In the genomic region with DNA sequence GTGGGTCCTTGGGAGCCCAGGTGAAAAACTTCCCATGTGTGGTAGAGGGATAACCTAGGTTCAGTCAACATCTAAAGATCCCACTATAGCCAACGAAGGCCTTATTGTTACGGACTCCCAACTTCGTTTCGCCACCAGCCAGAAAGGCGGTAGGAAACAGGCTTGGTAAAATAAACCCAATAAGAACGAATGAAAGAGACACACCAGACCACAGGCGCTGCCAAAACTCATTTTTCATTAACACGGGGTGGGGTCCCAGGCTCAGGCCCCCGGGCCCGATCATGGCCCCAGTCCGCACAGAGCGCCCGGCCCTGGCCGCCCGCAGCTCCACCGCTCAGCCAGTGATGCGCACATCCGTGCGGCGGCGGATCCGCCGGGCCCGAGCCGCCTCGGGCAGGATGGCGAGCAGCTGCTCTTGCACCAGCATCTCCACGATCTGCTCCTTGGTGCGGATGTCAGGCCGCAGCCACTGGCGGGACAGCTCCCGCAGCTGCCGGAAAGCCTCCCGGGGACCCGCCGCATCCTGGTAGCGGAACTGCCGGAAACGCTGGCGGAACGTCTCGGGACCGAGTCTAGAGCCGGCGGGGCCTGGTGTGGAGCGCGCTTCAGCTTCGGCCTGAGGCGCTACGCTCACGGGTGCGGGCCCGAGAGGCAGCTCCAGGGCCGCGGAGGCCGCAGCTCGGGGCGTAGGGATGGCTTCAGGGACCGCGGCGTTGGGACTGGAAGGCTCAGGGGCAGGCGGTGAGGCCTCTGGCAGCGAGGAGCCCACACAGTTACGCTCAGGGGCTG, we compare ENCODE assay signal across 1 cellular context.
A peak's percentile ranks its signal among the peaks of the same experiment; 100 is the strongest.
TF ChIP-seq lines count a peak whose summit lies in the region.

No MANE protein-coding gene starts in this region.

TF ChIP-seq in GM12878, 131 proteins besides CTCF, POLR2A, EP300 and RAD21:
- no peak for TF ChIP-seq MXI1 (IDR thresholded peaks at IDR 0.05; ENCODE audit: low read depth, low read length)
- TF ChIP-seq ETV6 (conservative IDR thresholded peaks at IDR 0.05 in 1 of 2, IDR thresholded peaks at IDR 0.05 in 1 of 2; ENCODE audit: borderline replicate concordance in 1 of 2, low read depth in 1 of 2), result 0 out of 4 replicates have a peak, but pooled peaks of 1 of the 2 experiments have one; percentile 20
- TF ChIP-seq, protein P1, sequence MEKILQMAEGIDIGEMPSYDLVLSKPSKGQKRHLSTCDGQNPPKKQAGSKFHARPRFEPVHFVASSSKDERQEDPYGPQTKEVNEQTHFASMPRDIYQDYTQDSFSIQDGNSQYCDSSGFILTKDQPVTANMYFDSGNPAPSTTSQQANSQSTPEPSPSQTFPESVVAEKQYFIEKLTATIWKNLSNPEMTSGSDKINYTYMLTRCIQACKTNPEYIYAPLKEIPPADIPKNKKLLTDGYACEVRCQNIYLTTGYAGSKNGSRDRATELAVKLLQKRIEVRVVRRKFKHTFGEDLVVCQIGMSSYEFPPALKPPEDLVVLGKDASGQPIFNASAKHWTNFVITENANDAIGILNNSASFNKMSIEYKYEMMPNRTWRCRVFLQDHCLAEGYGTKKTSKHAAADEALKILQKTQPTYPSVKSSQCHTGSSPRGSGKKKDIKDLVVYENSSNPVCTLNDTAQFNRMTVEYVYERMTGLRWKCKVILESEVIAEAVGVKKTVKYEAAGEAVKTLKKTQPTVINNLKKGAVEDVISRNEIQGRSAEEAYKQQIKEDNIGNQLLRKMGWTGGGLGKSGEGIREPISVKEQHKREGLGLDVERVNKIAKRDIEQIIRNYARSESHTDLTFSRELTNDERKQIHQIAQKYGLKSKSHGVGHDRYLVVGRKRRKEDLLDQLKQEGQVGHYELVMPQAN (conservative IDR thresholded peaks at IDR 0.05), result peak; percentile 60; the same call in 1 of the 2 replicates
- TF ChIP-seq, protein P2, sequence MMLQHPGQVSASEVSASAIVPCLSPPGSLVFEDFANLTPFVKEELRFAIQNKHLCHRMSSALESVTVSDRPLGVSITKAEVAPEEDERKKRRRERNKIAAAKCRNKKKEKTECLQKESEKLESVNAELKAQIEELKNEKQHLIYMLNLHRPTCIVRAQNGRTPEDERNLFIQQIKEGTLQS (IDR thresholded peaks at IDR 0.05; ENCODE audit: borderline replicate concordance, extremely low read depth, low read depth, low read length), result no peak
- TF ChIP-seq CEBPB (IDR thresholded peaks at IDR 0.05; ENCODE audit: borderline replicate concordance in 1 of 2, low read depth in 2 of 2, low read length in 2 of 2), result no peak
- TF ChIP-seq, protein P3, sequence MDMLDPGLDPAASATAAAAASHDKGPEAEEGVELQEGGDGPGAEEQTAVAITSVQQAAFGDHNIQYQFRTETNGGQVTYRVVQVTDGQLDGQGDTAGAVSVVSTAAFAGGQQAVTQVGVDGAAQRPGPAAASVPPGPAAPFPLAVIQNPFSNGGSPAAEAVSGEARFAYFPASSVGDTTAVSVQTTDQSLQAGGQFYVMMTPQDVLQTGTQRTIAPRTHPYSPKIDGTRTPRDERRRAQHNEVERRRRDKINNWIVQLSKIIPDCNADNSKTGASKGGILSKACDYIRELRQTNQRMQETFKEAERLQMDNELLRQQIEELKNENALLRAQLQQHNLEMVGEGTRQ (IDR thresholded peaks at IDR 0.05; ENCODE audit: borderline replicate concordance, low read depth, low read length), result no peak
- TF ChIP-seq POLR2AphosphoS2 (IDR thresholded peaks at IDR 0.05; ENCODE audit: low read depth, low read length), result 0 out of 2 replicates have a peak, but pooled peaks have one; percentile 16
- TF ChIP-seq, protein P4, sequence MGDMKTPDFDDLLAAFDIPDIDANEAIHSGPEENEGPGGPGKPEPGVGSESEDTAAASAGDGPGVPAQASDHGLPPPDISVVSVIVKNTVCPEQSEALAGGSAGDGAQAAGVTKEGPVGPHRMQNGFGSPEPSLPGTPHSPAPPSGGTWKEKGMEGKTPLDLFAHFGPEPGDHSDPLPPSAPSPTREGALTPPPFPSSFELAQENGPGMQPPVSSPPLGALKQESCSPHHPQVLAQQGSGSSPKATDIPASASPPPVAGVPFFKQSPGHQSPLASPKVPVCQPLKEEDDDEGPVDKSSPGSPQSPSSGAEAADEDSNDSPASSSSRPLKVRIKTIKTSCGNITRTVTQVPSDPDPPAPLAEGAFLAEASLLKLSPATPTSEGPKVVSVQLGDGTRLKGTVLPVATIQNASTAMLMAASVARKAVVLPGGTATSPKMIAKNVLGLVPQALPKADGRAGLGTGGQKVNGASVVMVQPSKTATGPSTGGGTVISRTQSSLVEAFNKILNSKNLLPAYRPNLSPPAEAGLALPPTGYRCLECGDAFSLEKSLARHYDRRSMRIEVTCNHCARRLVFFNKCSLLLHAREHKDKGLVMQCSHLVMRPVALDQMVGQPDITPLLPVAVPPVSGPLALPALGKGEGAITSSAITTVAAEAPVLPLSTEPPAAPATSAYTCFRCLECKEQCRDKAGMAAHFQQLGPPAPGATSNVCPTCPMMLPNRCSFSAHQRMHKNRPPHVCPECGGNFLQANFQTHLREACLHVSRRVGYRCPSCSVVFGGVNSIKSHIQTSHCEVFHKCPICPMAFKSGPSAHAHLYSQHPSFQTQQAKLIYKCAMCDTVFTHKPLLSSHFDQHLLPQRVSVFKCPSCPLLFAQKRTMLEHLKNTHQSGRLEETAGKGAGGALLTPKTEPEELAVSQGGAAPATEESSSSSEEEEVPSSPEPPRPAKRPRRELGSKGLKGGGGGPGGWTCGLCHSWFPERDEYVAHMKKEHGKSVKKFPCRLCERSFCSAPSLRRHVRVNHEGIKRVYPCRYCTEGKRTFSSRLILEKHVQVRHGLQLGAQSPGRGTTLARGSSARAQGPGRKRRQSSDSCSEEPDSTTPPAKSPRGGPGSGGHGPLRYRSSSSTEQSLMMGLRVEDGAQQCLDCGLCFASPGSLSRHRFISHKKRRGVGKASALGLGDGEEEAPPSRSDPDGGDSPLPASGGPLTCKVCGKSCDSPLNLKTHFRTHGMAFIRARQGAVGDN (IDR thresholded peaks at IDR 0.05), result no peak
- TF ChIP-seq, protein P5, sequence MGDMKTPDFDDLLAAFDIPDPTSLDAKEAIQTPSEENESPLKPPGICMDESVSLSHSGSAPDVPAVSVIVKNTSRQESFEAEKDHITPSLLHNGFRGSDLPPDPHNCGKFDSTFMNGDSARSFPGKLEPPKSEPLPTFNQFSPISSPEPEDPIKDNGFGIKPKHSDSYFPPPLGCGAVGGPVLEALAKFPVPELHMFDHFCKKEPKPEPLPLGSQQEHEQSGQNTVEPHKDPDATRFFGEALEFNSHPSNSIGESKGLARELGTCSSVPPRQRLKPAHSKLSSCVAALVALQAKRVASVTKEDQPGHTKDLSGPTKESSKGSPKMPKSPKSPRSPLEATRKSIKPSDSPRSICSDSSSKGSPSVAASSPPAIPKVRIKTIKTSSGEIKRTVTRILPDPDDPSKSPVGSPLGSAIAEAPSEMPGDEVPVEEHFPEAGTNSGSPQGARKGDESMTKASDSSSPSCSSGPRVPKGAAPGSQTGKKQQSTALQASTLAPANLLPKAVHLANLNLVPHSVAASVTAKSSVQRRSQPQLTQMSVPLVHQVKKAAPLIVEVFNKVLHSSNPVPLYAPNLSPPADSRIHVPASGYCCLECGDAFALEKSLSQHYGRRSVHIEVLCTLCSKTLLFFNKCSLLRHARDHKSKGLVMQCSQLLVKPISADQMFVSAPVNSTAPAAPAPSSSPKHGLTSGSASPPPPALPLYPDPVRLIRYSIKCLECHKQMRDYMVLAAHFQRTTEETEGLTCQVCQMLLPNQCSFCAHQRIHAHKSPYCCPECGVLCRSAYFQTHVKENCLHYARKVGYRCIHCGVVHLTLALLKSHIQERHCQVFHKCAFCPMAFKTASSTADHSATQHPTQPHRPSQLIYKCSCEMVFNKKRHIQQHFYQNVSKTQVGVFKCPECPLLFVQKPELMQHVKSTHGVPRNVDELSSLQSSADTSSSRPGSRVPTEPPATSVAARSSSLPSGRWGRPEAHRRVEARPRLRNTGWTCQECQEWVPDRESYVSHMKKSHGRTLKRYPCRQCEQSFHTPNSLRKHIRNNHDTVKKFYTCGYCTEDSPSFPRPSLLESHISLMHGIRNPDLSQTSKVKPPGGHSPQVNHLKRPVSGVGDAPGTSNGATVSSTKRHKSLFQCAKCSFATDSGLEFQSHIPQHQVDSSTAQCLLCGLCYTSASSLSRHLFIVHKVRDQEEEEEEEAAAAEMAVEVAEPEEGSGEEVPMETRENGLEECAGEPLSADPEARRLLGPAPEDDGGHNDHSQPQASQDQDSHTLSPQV (IDR thresholded peaks at IDR 0.05), result no peak
- TF ChIP-seq PML (IDR thresholded peaks at IDR 0.05; ENCODE audit: low read length), result no peak
- TF ChIP-seq HDGF (IDR thresholded peaks at IDR 0.05), result no peak
- 0 out of 2 replicates have a peak, but pooled peaks have one; percentile 68 for TF ChIP-seq GATAD2B (conservative IDR thresholded peaks at IDR 0.05; ENCODE audit: low read depth)
- peak; percentile 69 for TF ChIP-seq LARP7 (IDR thresholded peaks at IDR 0.05)
- TF ChIP-seq NR2F1 (conservative IDR thresholded peaks at IDR 0.05), result no peak
- TF ChIP-seq DPF2 (IDR thresholded peaks at IDR 0.05), result 0 out of 2 replicates have a peak, but pooled peaks have one; percentile 44
- TF ChIP-seq ASH2L (IDR thresholded peaks at IDR 0.05; ENCODE audit: borderline replicate concordance, low read depth), result 0 out of 2 replicates have a peak, but pooled peaks have one; percentile 13
- TF ChIP-seq, protein P6, sequence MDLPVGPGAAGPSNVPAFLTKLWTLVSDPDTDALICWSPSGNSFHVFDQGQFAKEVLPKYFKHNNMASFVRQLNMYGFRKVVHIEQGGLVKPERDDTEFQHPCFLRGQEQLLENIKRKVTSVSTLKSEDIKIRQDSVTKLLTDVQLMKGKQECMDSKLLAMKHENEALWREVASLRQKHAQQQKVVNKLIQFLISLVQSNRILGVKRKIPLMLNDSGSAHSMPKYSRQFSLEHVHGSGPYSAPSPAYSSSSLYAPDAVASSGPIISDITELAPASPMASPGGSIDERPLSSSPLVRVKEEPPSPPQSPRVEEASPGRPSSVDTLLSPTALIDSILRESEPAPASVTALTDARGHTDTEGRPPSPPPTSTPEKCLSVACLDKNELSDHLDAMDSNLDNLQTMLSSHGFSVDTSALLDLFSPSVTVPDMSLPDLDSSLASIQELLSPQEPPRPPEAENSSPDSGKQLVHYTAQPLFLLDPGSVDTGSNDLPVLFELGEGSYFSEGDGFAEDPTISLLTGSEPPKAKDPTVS (IDR thresholded peaks at IDR 0.05; ENCODE audit: low read depth, low read length), result no peak
